12 cellular contexts compared by ENCODE assay signal in the genomic region with DNA sequence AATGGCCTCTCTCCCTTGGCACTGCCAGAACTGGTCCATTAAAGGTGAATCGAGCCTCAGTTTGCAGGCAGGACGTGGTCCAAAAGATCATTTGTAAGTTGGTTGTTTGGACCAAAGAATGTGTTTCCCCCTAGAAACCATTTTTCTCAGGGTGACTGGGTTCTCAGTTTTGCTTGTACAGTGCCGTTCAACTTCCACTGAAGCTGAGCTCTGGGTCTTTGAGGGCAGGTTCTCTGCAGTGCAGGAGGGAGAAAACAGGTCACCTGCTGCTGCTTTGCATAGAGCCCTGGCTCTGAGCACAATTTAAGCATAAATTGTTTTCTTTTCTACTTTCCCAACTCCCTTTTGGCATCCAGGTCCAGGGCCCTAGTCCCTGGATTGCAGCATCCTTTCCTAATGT. TPM values are rescaled to one million over a fixed set of nuclear protein-coding genes. Genes with fewer than 3 reads are reported as not detected.
DNase-seq lines count a peak whose midpoint lies in the region; ATAC-seq and FAIRE-seq lines count a peak whose summit lies in the region.
"Had no signal": no experiment of that assay in that cellular context is flagged by ENCODE, and none has a peak within 500 bp of the region (broad histone marks: within the 10 kb centered on the region; RNA-seq: fewer than 3 reads in every experiment).

No MANE protein-coding gene starts in this region.

- peak overlapping the region; percentile 82 to 87 (median 85) for H3K4me3 Mint-ChIP-seq in CD4-positive, CD25-positive, alpha-beta regulatory T cell
- H3K4me3 Mint-ChIP-seq: HFFc6 had no signal

- H3K36me3 ChIP-seq in CD4-positive, CD25-positive, alpha-beta regulatory T cell (ENCODE audit: control insufficient read depth, insufficient read depth, low read length) = no peaks in the 10 kb centered on the region
- H3K36me3 ChIP-seq: SJCRH30 had no signal

- no peaks in the 10 kb centered on the region for H3K27me3 ChIP-seq in CD4-positive, CD25-positive, alpha-beta regulatory T cell (ENCODE audit: control insufficient read depth, insufficient read depth, low read length)
- H3K27me3 ChIP-seq: SJCRH30 had no signal

- no peaks in the 10 kb centered on the region for H3K27me3 Mint-ChIP-seq in CD4-positive, CD25-positive, alpha-beta regulatory T cell

- H3K27ac ChIP-seq in CD4-positive, CD25-positive, alpha-beta regulatory T cell (ENCODE audit: insufficient read depth, low read length, poor library complexity, severe bottlenecking) = peak overlapping the region; percentile 84
- H3K27ac ChIP-seq: SJCRH30 had no signal

- H3K4me1 Mint-ChIP-seq in CD4-positive, CD25-positive, alpha-beta regulatory T cell = peaks cover 29 to 47% (median 42%) of the 10 kb centered on the region in 4 donors

- H3K4me1 ChIP-seq in CD4-positive, CD25-positive, alpha-beta regulatory T cell (ENCODE audit: control insufficient read depth, insufficient read depth, low read length, poor library complexity, severe bottlenecking) = peaks cover 27% of the 10 kb centered on the region
- H3K4me1 ChIP-seq: SJCRH30 had no signal

- no peaks in the 10 kb centered on the region for H3K36me3 Mint-ChIP-seq in CD4-positive, CD25-positive, alpha-beta regulatory T cell

- ATAC-seq in CD4-positive, CD25-positive, alpha-beta regulatory T cell (ENCODE audit: low read depth in 2 of 2) = no peak
- ATAC-seq in GM19324 (IDR thresholded peaks at IDR 0.05; ENCODE audit: low FRiP score, unreplicated experiment) (peak; percentile 37), HG02763 (IDR thresholded peaks at IDR 0.05; ENCODE audit: unreplicated experiment) (no peak)

- peak overlapping the region; percentile 86 for H3K4me3 ChIP-seq in CD4-positive, CD25-positive, alpha-beta regulatory T cell (ENCODE audit: low read depth, low read length)
- H3K4me3 ChIP-seq: SJCRH30 had no signal

- peak in 1 of 3 donors; percentile 61 for DNase-seq in CD4-positive, CD25-positive, alpha-beta regulatory T cell
- DNase-seq in activated CD4-positive, CD25-positive, alpha-beta regulatory T cell treated with anti-CD3 and anti-CD28 coated beads, Interleukin-2, amount 50 U/mL, for 72 hours = peak; percentile 40
- DNase-seq in midbrain (lab: John Stamatoyannopoulos, UW) (peak; percentile 41), DMS153 (lab: John Stamatoyannopoulos, UW) (no peak), urothelium cell line (ENCODE audit: low spot score) (no peak), NCI-H1417 (lab: John Stamatoyannopoulos, UW) (no peak)
- DNase-seq: COR-L47, HFFc6, NCI-H2171, SJCRH30 had no signal

- H3K27ac Mint-ChIP-seq in CD4-positive, CD25-positive, alpha-beta regulatory T cell = peak overlapping the region; percentile 96 to 99 (median 97)
- H3K27ac Mint-ChIP-seq: HFFc6 had no signal

- H3K9me3 Mint-ChIP-seq in CD4-positive, CD25-positive, alpha-beta regulatory T cell = no peaks in the 10 kb centered on the region
- H3K9me3 Mint-ChIP-seq: HFFc6 had no signal

- H3K9me3 ChIP-seq in CD4-positive, CD25-positive, alpha-beta regulatory T cell (ENCODE audit: control insufficient read depth in 2 of 2, low read length in 2 of 2) = no peaks in the 10 kb centered on the region
- H3K9me3 ChIP-seq: SJCRH30 had no signal

- FAIRE-seq in urothelium cell line (lab: Jason Lieb, UNC) = no peak

RNA-seq across cellular contexts. Expression of a gene that starts 8.9 kb away (rescaled TPM):
- 58.6 TPM for total RNA-seq in CD4-positive, CD25-positive, alpha-beta regulatory T cell
- polyA plus RNA-seq in CD4-positive, CD25-positive, alpha-beta regulatory T cell = 100 to 1,000 TPM; 102 to 116 (median 114) TPM

RNA-seq across cellular contexts. Expression of a gene that starts 52.0 kb away (rescaled TPM):
- total RNA-seq in CD4-positive, CD25-positive, alpha-beta regulatory T cell = 11.5 TPM
- 1 to 10 TPM; 1.9 to 5.1 (median 3.0) TPM for polyA plus RNA-seq in CD4-positive, CD25-positive, alpha-beta regulatory T cell

RNA-seq across cellular contexts. Expression of a gene that starts 52.4 kb away (rescaled TPM):
- total RNA-seq in CD4-positive, CD25-positive, alpha-beta regulatory T cell = 21.8 TPM
- 10 to 100 TPM; 10.3 to 13.7 (median 12.5) TPM for polyA plus RNA-seq in CD4-positive, CD25-positive, alpha-beta regulatory T cell

Comparison
In these comparisons a context has a peak if more than half of its experiments do, and no peak if none do; other contexts are left out.
1. DNase-seq: peak in activated CD4-positive, CD25-positive, alpha-beta regulatory T cell treated with anti-CD3 and anti-CD28 coated beads, Interleukin-2, amount 50 U/mL, for 72 hours (single experiment) and midbrain (single experiment); none in DMS153 (single experiment), urothelium cell line (single experiment) and NCI-H1417 (0 of 3).